In genomic region chr11:64681171-64681570, GRCh38 we compare ENCODE assay signal across 36 cellular contexts. TPM values are rescaled to one million over a fixed set of nuclear protein-coding genes. Genes with fewer than 3 reads are reported as not detected.
DNase-seq lines count a peak whose midpoint lies in the region; ATAC-seq, FAIRE-seq and TF ChIP-seq lines count a peak whose summit lies in the region.
"Had no signal": no experiment of that assay in that cellular context is flagged by ENCODE, and none has a peak within 500 bp of the region (broad histone marks: within the 10 kb centered on the region; RNA-seq: fewer than 3 reads in every experiment).

No MANE protein-coding gene starts in this region.

- no peak for FAIRE-seq in HepG2 (lab: Jason Lieb, UNC)
- FAIRE-seq: A204.1, A549, D721Med had no signal

- no peak overlapping the region for H3K9ac ChIP-seq in HepG2 (ENCODE audit: insufficient read depth, low read depth, low read length)
- H3K9ac ChIP-seq: BLaER1; BLaER1 treated with 17β-estradiol and CSF1 and Interleukin-3, amounts not matched to agents 10 nM and 100 nM had no signal

- H2AFZ ChIP-seq in HepG2 (ENCODE audit: low read length) = no peak overlapping the region

- intact Hi-C loops in HepG2 (cut with micrococcal nuclease; ENCODE audit: unreplicated experiment) (no loop called here), right lobe of liver (cut with DNase I) (loop anchor here in 1 of 2 donors (10.0 kb wide), 1 partner anchor 84 kb away; no protein-coding TSS in a partner anchor), head of caudate nucleus (cut with DNase I) (no loop called here)

- TF ChIP-seq CTCF in HepG2 (CRISPR knock-in tag; IDR thresholded peaks at IDR 0.05) (no peak), right lobe of liver (IDR thresholded peaks at IDR 0.05) (no peak)

- no TSS peak for BruUV-seq in HepG2 (replicated peaks; lab: Mats Ljungman, UMichigan)

- in situ Hi-C loops in HepG2 (cut with HindIII; ENCODE audit: extremely low pct_ligation_motif_present, low pct_unique_long_range_greater_than_20kb) = no loop called here

- CTCF ChIA-PET in HepG2 (lab: Yijun Ruan, JAX; ENCODE audit: low intra/inter-chr PET ratio, low total read pairs) = no interaction called here

- TF ChIP-seq POLR2A in HepG2 (IDR thresholded peaks at IDR 0.05; ENCODE audit: insufficient read depth in 1 of 2, low read depth in 2 of 2, low read length in 2 of 2) = no peak
- no peak for TF ChIP-seq POLR2A in right lobe of liver (IDR thresholded peaks at IDR 0.05)

- H4K20me1 ChIP-seq in HepG2 (ENCODE audit: insufficient read depth, low read length) = no peaks in the 10 kb centered on the region
- H4K20me1 ChIP-seq: BLaER1; BLaER1 treated with 17β-estradiol and CSF1 and Interleukin-3, amounts not matched to agents 10 nM and 100 nM had no signal

- H3K4me2 ChIP-seq in HepG2 (ENCODE audit: low read depth, low read length) = no peak overlapping the region
- H3K4me2 ChIP-seq: A549; BLaER1; BLaER1 treated with 17β-estradiol and CSF1 and Interleukin-3, amounts not matched to agents 10 nM and 100 nM had no signal

- peak; percentile 69 for ATAC-seq in left lobe of liver
- ATAC-seq in HepG2 = no peak
- ATAC-seq in right lobe of liver = peak; percentile 63 to 74 (median 72)
- ATAC-seq: A549; CD8-positive, alpha-beta T cell had no signal

- DNase-seq in HuH-7 (ENCODE audit: low spot score) (peak; percentile 18), left lobe of liver (ENCODE audit: low spot score) (no peak), HepG2 (ENCODE audit: low spot score) (no peak), right lobe of liver (no peak), DMS79 (lab: John Stamatoyannopoulos, UW) (no peak), head of caudate nucleus (no peak), NCI-H82 treated with DMSO at 0.1 percent for 48 hours (lab: John Stamatoyannopoulos, UW; ENCODE audit: unreplicated experiment) (no peak), caudate nucleus (lab: John Stamatoyannopoulos, UW) (no peak)
- DNase-seq: 8988T; ACHN; AML-193; BE2C; C1 segment of cervical spinal cord; Calu3; CD4-positive, alpha-beta memory T cell; CD4-positive, alpha-beta T cell; CD4-positive, CD25-positive, alpha-beta regulatory T cell; CD8-positive, alpha-beta memory T cell; CD8-positive, alpha-beta T cell; COR-L47; DMS 273 treated with DMSO at 0.1 percent for 48 hours; DMS153; DMS53; DMS79 treated with DMSO at 0.1 percent for 48 hours; DND-41; EL had no signal

- POLR2A ChIA-PET in HepG2 (lab: Yijun Ruan, JAX) = no interaction called here

- TF ChIP-seq EP300 in HepG2 (IDR thresholded peaks at IDR 0.05; ENCODE audit: low read depth in 2 of 2, low read length in 2 of 2) = no peak
- no peak for TF ChIP-seq EP300 in HepG2 (CRISPR knock-in tag; IDR thresholded peaks at IDR 0.05; ENCODE audit: borderline replicate concordance)

- TF ChIP-seq RAD21 in HepG2 (CRISPR knock-in tag; IDR thresholded peaks at IDR 0.05) = no peak

- H3K4me1 ChIP-seq in HepG2 (ENCODE audit: insufficient read depth, low read length) (no peaks in the 10 kb centered on the region), right lobe of liver (peaks cover 0 to 29% (median 0%) of the 10 kb centered on the region in 4 donors)
- H3K4me1 ChIP-seq: A549 had no signal

- H3K4me3 ChIP-seq in HepG2 (replicated peaks in 1 of 3; ENCODE audit: insufficient read depth in 1 of 3, low read depth in 2 of 3, low read length in 3 of 3) = no peak overlapping the region
- no peak overlapping the region for H3K4me3 ChIP-seq in right lobe of liver
- H3K4me3 ChIP-seq: A549; BLaER1; BLaER1 treated with 17β-estradiol and CSF1 and Interleukin-3, amounts not matched to agents 10 nM and 100 nM had no signal

- H3K9me3 ChIP-seq in HepG2 (ENCODE audit: low read length) (no peaks in the 10 kb centered on the region), right lobe of liver (no peaks in the 10 kb centered on the region)
- H3K9me3 ChIP-seq: A549; BE2C; BLaER1; BLaER1 treated with 17β-estradiol and CSF1 and Interleukin-3, amounts not matched to agents 10 nM and 100 nM; Caco-2 had no signal

- 0% methylated on average over 4 of the region's 4 CpGs for WGBS in HepG2 (ENCODE audit: low lambda C conversion rate)
- WGBS in right lobe of liver (ENCODE audit: insufficient coverage, low coverage, low lambda C conversion rate, missing lambda C conversion rate) = 29% methylated on average over 4 of the region's 4 CpGs

- H3K36me3 ChIP-seq in HepG2 (replicated peaks in 1 of 2; ENCODE audit: control insufficient read depth in 1 of 2, insufficient read depth in 2 of 2, low read length in 2 of 2) (no peaks in the 10 kb centered on the region), right lobe of liver (no peaks in the 10 kb centered on the region)
- H3K36me3 ChIP-seq: BE2C; BLaER1; BLaER1 treated with 17β-estradiol and CSF1 and Interleukin-3, amounts not matched to agents 10 nM and 100 nM had no signal

- no peaks in the 10 kb centered on the region for H3K79me2 ChIP-seq in HepG2 (ENCODE audit: insufficient read depth, low read length)

- H3K27me3 ChIP-seq in HepG2 (ENCODE audit: control insufficient read depth in 1 of 2, insufficient read depth in 2 of 2, low read length in 2 of 2) = peaks cover 12 to 68% of the 10 kb centered on the region in 2 experiments
- H3K27me3 ChIP-seq in right lobe of liver = no peaks in the 10 kb centered on the region
- H3K27me3 ChIP-seq: BE2C; BLaER1; BLaER1 treated with 17β-estradiol and CSF1 and Interleukin-3, amounts not matched to agents 10 nM and 100 nM had no signal

- H3K27ac ChIP-seq in HepG2 (ENCODE audit: extremely low read length, insufficient read depth, low read length) (no peak overlapping the region), right lobe of liver (no peak overlapping the region), caudate nucleus (ENCODE audit: low read depth, low read length) (no peak overlapping the region)
- H3K27ac ChIP-seq: 22Rv1; A549; BLaER1; BLaER1 treated with 17β-estradiol and CSF1 and Interleukin-3, amounts not matched to agents 10 nM and 100 nM; C4-2B had no signal

TF ChIP-seq in HepG2, 621 proteins besides CTCF, POLR2A, EP300 and RAD21 (continues in another document):
- TF ChIP-seq YEATS4 (CRISPR knock-in tag; IDR thresholded peaks at IDR 0.05; ENCODE audit: borderline replicate concordance) = no peak
- no peak for TF ChIP-seq ZNF776 (CRISPR knock-in tag; IDR thresholded peaks at IDR 0.05)
- TF ChIP-seq ZNF24 (IDR thresholded peaks at IDR 0.05) = no peak
- no peak for TF ChIP-seq KDM5B (CRISPR knock-in tag; IDR thresholded peaks at IDR 0.05; ENCODE audit: borderline replicate concordance)
- TF ChIP-seq ZKSCAN8 (CRISPR knock-in tag; IDR thresholded peaks at IDR 0.05; ENCODE audit: borderline replicate concordance) = no peak
- TF ChIP-seq ZNF564 (CRISPR knock-in tag; IDR thresholded peaks at IDR 0.05) = no peak
- TF ChIP-seq DRAP1 (CRISPR knock-in tag; IDR thresholded peaks at IDR 0.05) = no peak
- no peak for TF ChIP-seq DBP (CRISPR knock-in tag; IDR thresholded peaks at IDR 0.05; ENCODE audit: not compliant biosample characterization)
- TF ChIP-seq CSRNP1 (CRISPR knock-in tag; IDR thresholded peaks at IDR 0.05) = no peak

RNA-seq across cellular contexts. Expression of gene NRXN2, which starts 41.8 kb away (rescaled TPM):
- 0.98 TPM for total RNA-seq in left lobe of liver
- not detected in 2 replicates for total RNA-seq in HepG2 (2016; rRNA removed; fragmentation: Illumina TruSeq; extraction: Trizol)
- total RNA-seq in HepG2 (2016; cell fraction: cytosol; rRNA removed; fragmentation: Illumina TruSeq; extraction: Trizol; ENCODE audit: low read depth) = not detected in 2 replicates
- total RNA-seq in HepG2 (2016; cell fraction: insoluble cytoplasmic fraction; rRNA removed; fragmentation: Illumina TruSeq; extraction: Trizol) = not detected in 2 replicates
- total RNA-seq in HepG2 (2016; cell fraction: membrane; rRNA removed; fragmentation: Illumina TruSeq; extraction: Trizol) = not detected in 2 replicates
- total RNA-seq in HepG2 (2016; cell fraction: nucleus; rRNA removed; fragmentation: Illumina TruSeq; extraction: Trizol) = not detected in 2 replicates
- polyA plus RNA-seq in HepG2 (2011; rRNA removed) = 0.03 TPM in 1 of 2 replicates, not detected in the other
- 0.08 and 0.14 TPM in 2 replicates for polyA plus RNA-seq in HepG2 (2011; cell fraction: cytosol; rRNA removed)
- 0.13 TPM in 1 of 2 replicates, not detected in the other for polyA plus RNA-seq in HepG2 (2011; cell fraction: nucleus; rRNA removed)
- 0.32 and 0.42 TPM in 2 replicates for polyA plus RNA-seq in HepG2 (2012)
- polyA plus RNA-seq in HepG2 (2016; cell fraction: cytosol; fragmentation: Illumina TruSeq; extraction: Trizol; ENCODE audit: low read depth) = not detected in 2 replicates
- 0.07 TPM in 1 of 2 replicates, not detected in the other for polyA plus RNA-seq in HepG2 (2016; cell fraction: insoluble cytoplasmic fraction; fragmentation: Illumina TruSeq; extraction: Trizol; ENCODE audit: low read depth)
- not detected in 2 replicates for polyA plus RNA-seq in HepG2 (2016; cell fraction: membrane; fragmentation: Illumina TruSeq; extraction: Trizol; ENCODE audit: low read depth)
- polyA plus RNA-seq in HepG2 (2016; cell fraction: nucleus; fragmentation: Illumina TruSeq; extraction: Trizol; ENCODE audit: insufficient read depth, low read depth) = not detected in 2 replicates
- 1.9 TPM in 1 of 2 replicates, not detected in the other for polyA minus RNA-seq in HepG2 (2011; rRNA and poly(A)+ RNA removed; ENCODE audit: low replicate concordance)
- polyA minus RNA-seq in HepG2 (2011; cell fraction: cytosol; rRNA and poly(A)+ RNA removed) = not detected in 2 replicates
- not detected in 2 replicates for polyA minus RNA-seq in HepG2 (2011; cell fraction: nucleus; rRNA and poly(A)+ RNA removed)
- 1 to 10 TPM; 1.6 to 7.7 (median 2.3) TPM for total RNA-seq in right lobe of liver
- total RNA-seq: Calu3 had no signal
- polyA plus RNA-seq: AG04450; CD14-positive monocyte; CD4-positive, alpha-beta memory T cell; CD4-positive, CD25-positive, alpha-beta regulatory T cell; CD8-positive, alpha-beta memory T cell had no signal
